11 cellular contexts compared by ENCODE assay signal in the genomic region with DNA sequence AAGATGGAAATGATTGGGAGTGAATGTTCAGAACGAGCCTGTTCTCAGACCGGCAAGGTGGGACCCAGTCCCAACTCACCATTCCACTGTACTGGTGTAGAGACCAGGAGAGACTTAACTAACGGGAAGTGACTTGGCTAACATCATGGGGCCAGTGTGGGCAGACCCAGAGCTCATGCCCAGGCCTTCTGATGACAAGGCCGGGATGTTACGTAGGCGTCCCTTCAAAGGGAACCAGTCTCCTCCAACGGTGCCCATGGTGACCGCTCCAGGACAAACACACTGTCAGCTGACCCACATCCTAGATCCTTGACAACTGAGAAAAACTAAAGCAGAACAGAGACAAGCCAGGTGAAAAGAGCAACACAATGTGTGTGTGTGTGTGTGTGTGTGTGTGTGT.
"Had no signal": no experiment of that assay in that cellular context is flagged by ENCODE, and none has a peak within 500 bp of the region (broad histone marks: within the 10 kb centered on the region; RNA-seq: fewer than 3 reads in every experiment).

No MANE protein-coding gene starts in this region.

- H3K36me3 Mint-ChIP-seq: activated naive CD4-positive, alpha-beta T cell treated with anti-CD3 and anti-CD28 coated beads, Interleukin-2, amount 50 U/mL, for 24 hours; immature natural killer cell; stimulated activated naive B cell treated with anti-CD40 and anti-IgM and Interleukin-4, amounts not matched to agents 10 μg/mL and 1 μg/mL and 100 μg/mL, for 72 hours had no signal

- DNase-seq: activated CD4-positive, alpha-beta T cell treated with anti-CD3 and anti-CD28 coated beads, Interleukin-2, amount 50 U/mL, for 1 hour; activated CD4-positive, CD25-positive, alpha-beta regulatory T cell; activated T-cell treated with anti-CD3 and anti-CD28 coated beads, Interleukin-2, amount 50 U/mL, for 1 hour; effector CD4-positive, alpha-beta T cell; immature natural killer cell; SIG-M5; stimulated activated CD4-positive, alpha-beta T cell treated with anti-CD3 and anti-CD28 coated beads, Interleukin-2, amount 100 ng/mL, for 24 hours; stimulated activated naive B cell treated with anti-CD40 and anti-IgM and Interleukin-4, amounts not matched to agents 10 μg/mL and 1 μg/mL and 100 μg/mL, for 72 hours; T-helper 17 cell had no signal

- ATAC-seq: sciatic nerve; stimulated activated naive B cell treated with anti-CD40 and anti-IgM and Interleukin-4, amounts not matched to agents 10 μg/mL and 1 μg/mL and 100 μg/mL, for 72 hours; T-helper 17 cell had no signal

- H3K4me1 Mint-ChIP-seq: activated naive CD4-positive, alpha-beta T cell treated with anti-CD3 and anti-CD28 coated beads, Interleukin-2, amount 50 U/mL, for 24 hours; immature natural killer cell; T-helper 17 cell had no signal

- H3K27me3 Mint-ChIP-seq: activated naive CD4-positive, alpha-beta T cell treated with anti-CD3 and anti-CD28 coated beads, Interleukin-2, amount 50 U/mL, for 24 hours; stimulated activated naive B cell treated with anti-CD40 and anti-IgM and Interleukin-4, amounts not matched to agents 10 μg/mL and 1 μg/mL and 100 μg/mL, for 72 hours had no signal

- H3K4me3 Mint-ChIP-seq: activated naive CD4-positive, alpha-beta T cell treated with anti-CD3 and anti-CD28 coated beads, Interleukin-2, amount 50 U/mL, for 24 hours; immature natural killer cell; stimulated activated naive B cell treated with anti-CD40 and anti-IgM and Interleukin-4, amounts not matched to agents 10 μg/mL and 1 μg/mL and 100 μg/mL, for 72 hours; T-helper 17 cell had no signal

- H3K27ac Mint-ChIP-seq: activated naive CD4-positive, alpha-beta T cell treated with anti-CD3 and anti-CD28 coated beads, Interleukin-2, amount 50 U/mL, for 24 hours; immature natural killer cell; stimulated activated naive B cell treated with anti-CD40 and anti-IgM and Interleukin-4, amounts not matched to agents 10 μg/mL and 1 μg/mL and 100 μg/mL, for 72 hours; T-helper 17 cell had no signal

- H3K9me3 Mint-ChIP-seq: activated naive CD4-positive, alpha-beta T cell treated with anti-CD3 and anti-CD28 coated beads, Interleukin-2, amount 50 U/mL, for 24 hours; immature natural killer cell; stimulated activated naive B cell treated with anti-CD40 and anti-IgM and Interleukin-4, amounts not matched to agents 10 μg/mL and 1 μg/mL and 100 μg/mL, for 72 hours had no signal
